ENCODE assay signal across 14 cellular contexts in the genomic region with DNA sequence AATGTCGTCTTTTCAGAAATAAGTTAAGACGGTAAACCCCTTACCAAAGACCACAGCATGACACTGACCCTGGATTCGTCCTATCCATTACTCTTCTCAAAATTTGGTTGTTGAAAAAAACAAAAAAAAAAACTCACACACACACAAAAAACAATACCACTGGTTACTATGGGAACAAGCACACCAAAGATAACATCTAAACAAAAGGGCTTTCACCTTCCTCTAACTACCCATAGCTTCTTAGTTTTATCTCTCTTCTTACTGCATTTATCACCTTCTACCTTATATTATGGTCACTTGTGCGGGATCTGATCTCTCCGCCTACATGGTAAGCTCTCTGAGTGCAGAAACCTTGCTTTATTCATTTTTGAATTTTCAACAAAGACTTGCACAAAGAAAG.
"Had no signal": no experiment of that assay in that cellular context is flagged by ENCODE, and none has a peak within 500 bp of the region (broad histone marks: within the 10 kb centered on the region; RNA-seq: fewer than 3 reads in every experiment).

No MANE protein-coding gene starts in this region.

- H3K36me3 ChIP-seq: ascending aorta, breast epithelium had no signal

- H3K4me3 Mint-ChIP-seq: activated naive CD4-positive, alpha-beta T cell treated with anti-CD3 and anti-CD28 coated beads, Interleukin-2, amount 50 U/mL, for 24 hours; nephron progenitor cell had no signal

- H3K4me1 ChIP-seq: ascending aorta, breast epithelium, tibial artery had no signal

- ATAC-seq: stimulated activated naive CD8-positive, alpha-beta T cell treated with anti-CD3 and anti-CD28 coated beads, Interleukin-15, Interleukin-2, amounts not matched to agents 100 U/mL and 50 U/mL, for 24 hours had no signal

- DNase-seq: activated CD4-positive, CD25-positive, alpha-beta regulatory T cell treated with anti-CD3 and anti-CD28 coated beads, Interleukin-2, amount 50 U/mL, for 72 hours; activated CD8-positive, alpha-beta memory T cell treated with anti-CD3 and anti-CD28 coated beads for 24 hours; activated gamma-delta T cell; effector memory CD4-positive, alpha-beta T cell; nephron progenitor cell; stimulated activated CD4-positive, alpha-beta T cell treated with anti-CD3 and anti-CD28 coated beads, Interleukin-1b, Interleukin-23, amount 100 ng/mL, for 48 hours; stimulated activated naive CD8-positive, alpha-beta T cell treated with anti-CD3 and anti-CD28 coated beads, Interleukin-15, Interleukin-2, amounts not matched to agents 100 U/mL and 50 U/mL, for 24 hours; substantia nigra; tibial artery had no signal

- H3K27me3 ChIP-seq: ascending aorta, breast epithelium, tibial artery had no signal

- H3K27ac Mint-ChIP-seq: activated naive CD4-positive, alpha-beta T cell treated with anti-CD3 and anti-CD28 coated beads, Interleukin-2, amount 50 U/mL, for 24 hours; nephron progenitor cell; progenitor cell of endocrine pancreas had no signal

- H3K4me1 Mint-ChIP-seq: activated naive CD4-positive, alpha-beta T cell treated with anti-CD3 and anti-CD28 coated beads, Interleukin-2, amount 50 U/mL, for 24 hours had no signal

- H3K9me3 ChIP-seq: ascending aorta, breast epithelium, tibial artery had no signal

- H3K27me3 Mint-ChIP-seq: activated naive CD4-positive, alpha-beta T cell treated with anti-CD3 and anti-CD28 coated beads, Interleukin-2, amount 50 U/mL, for 24 hours; progenitor cell of endocrine pancreas had no signal

- H3K4me3 ChIP-seq: ascending aorta, breast epithelium, tibial artery had no signal

- H3K27ac ChIP-seq: ascending aorta, breast epithelium, tibial artery, VCaP had no signal

- H3K9me3 Mint-ChIP-seq: activated naive CD4-positive, alpha-beta T cell treated with anti-CD3 and anti-CD28 coated beads, Interleukin-2, amount 50 U/mL, for 24 hours; nephron progenitor cell had no signal
